8 cellular contexts compared by ENCODE assay signal in the genomic region with DNA sequence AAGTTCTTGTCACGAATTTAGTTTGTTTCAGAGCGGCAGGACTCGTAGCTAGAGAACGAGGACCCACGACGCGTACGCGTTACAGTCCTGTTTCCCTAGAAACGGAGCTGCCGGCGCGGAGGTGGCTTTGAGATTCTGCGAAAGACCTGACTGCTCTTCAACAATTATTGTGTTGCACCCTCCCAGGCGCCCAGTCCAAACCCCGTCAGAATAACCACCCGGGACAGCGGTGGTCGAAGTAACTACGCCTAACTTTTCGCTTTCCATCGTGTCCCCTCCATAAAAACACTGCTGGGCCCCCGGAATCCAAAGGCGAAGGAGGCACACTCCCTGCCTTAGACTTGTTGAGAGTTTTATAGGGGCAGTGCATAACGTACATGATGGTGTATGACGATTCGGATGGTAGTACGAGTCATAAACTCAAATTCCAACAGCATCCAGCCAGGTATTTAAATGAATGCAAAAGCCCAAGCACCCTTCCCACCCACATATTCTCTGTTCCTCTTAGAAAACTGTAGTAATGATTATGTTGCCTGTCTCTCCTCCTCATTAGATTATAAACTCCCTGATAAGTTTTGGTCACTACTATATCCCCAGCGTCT. TPM values are rescaled to one million over a fixed set of nuclear protein-coding genes. Genes with fewer than 3 reads are reported as not detected.
DNase-seq lines count a peak whose midpoint lies in the region; ATAC-seq and TF ChIP-seq lines count a peak whose summit lies in the region.

No MANE protein-coding gene starts in this region.

- peak overlapping the region; percentile 97 for H3K4me3 Mint-ChIP-seq in activated CD8-positive, alpha-beta memory T cell treated with anti-CD3 and anti-CD28 coated beads, Interleukin-2, amount 10 ng/mL, durations not matched to agents 7 days and 5 days
- H3K4me3 Mint-ChIP-seq in osteocyte (ENCODE audit: unreplicated experiment), result peak overlapping the region; percentile 95

- H3K4me3 ChIP-seq in SK-N-MC (peak overlapping the region; percentile 95), fibroblast of lung (replicated peaks in 1 of 4; ENCODE audit: control extremely low read depth in 1 of 4, insufficient read depth in 1 of 4, low read depth in 3 of 4, low read length in 4 of 4) (peak overlapping the region; percentile 65 to 97 (median 70))

- CTCF ChIA-PET in activated CD8-positive, alpha-beta memory T cell treated with anti-CD3 and anti-CD28 coated beads, Interleukin-2, amount 10 ng/mL, durations not matched to agents 7 days and 5 days (lab: Charles Lee), result interaction anchor here (0.6 to 3.6 kb wide), 21 partner anchors 9 to 887 kb away, joined by 3 to 37 read pairs (median 4); a partner anchor contains a TSS

- peaks cover 3% of the 10 kb centered on the region for H3K9me3 Mint-ChIP-seq in activated CD8-positive, alpha-beta memory T cell treated with anti-CD3 and anti-CD28 coated beads, Interleukin-2, amount 10 ng/mL, durations not matched to agents 7 days and 5 days (ENCODE audit: low read depth)
- no peaks in the 10 kb centered on the region for H3K9me3 Mint-ChIP-seq in osteocyte (ENCODE audit: unreplicated experiment)

- H3K27ac ChIP-seq in SK-N-MC (0 out of 2 replicates have a peak overlapping the region, but pooled peaks have one; percentile 68), fibroblast of lung (ENCODE audit: insufficient read depth, low read length) (peak overlapping the region; percentile 91)

- no peaks in the 10 kb centered on the region for H3K27me3 Mint-ChIP-seq in activated CD8-positive, alpha-beta memory T cell treated with anti-CD3 and anti-CD28 coated beads, Interleukin-2, amount 10 ng/mL, durations not matched to agents 7 days and 5 days
- peaks cover 10% of the 10 kb centered on the region for H3K27me3 Mint-ChIP-seq in osteocyte (ENCODE audit: unreplicated experiment)

- peak overlapping the region; percentile 99 for H3K27ac Mint-ChIP-seq in activated CD8-positive, alpha-beta memory T cell treated with anti-CD3 and anti-CD28 coated beads, Interleukin-2, amount 10 ng/mL, durations not matched to agents 7 days and 5 days
- peak overlapping the region; percentile 100 for H3K27ac Mint-ChIP-seq in osteocyte (ENCODE audit: unreplicated experiment)

- no peaks in the 10 kb centered on the region for H3K36me3 ChIP-seq in SK-N-MC (ENCODE audit: insufficient read depth, low read length)
- no peaks in the 10 kb centered on the region for H3K36me3 ChIP-seq in fibroblast of lung (ENCODE audit: control insufficient read depth, insufficient read depth, low read length)

- H4K20me1 ChIP-seq in fibroblast of lung (ENCODE audit: control insufficient read depth, extremely low read depth, insufficient read depth, low read length), result no peaks in the 10 kb centered on the region

- peaks cover 6% of the 10 kb centered on the region for H3K36me3 Mint-ChIP-seq in activated CD8-positive, alpha-beta memory T cell treated with anti-CD3 and anti-CD28 coated beads, Interleukin-2, amount 10 ng/mL, durations not matched to agents 7 days and 5 days
- H3K36me3 Mint-ChIP-seq in osteocyte (ENCODE audit: unreplicated experiment), result no peaks in the 10 kb centered on the region

- H3K27me3 ChIP-seq in fibroblast of lung (ENCODE audit: control insufficient read depth, insufficient read depth, low read length), result no peaks in the 10 kb centered on the region

- H3K4me2 ChIP-seq in fibroblast of lung (ENCODE audit: extremely low read depth, insufficient read depth, low read length), result peak overlapping the region; percentile 95

- H3K4me1 Mint-ChIP-seq in activated CD8-positive, alpha-beta memory T cell treated with anti-CD3 and anti-CD28 coated beads, Interleukin-2, amount 10 ng/mL, durations not matched to agents 7 days and 5 days, result peaks cover 24% of the 10 kb centered on the region
- H3K4me1 Mint-ChIP-seq in osteocyte (ENCODE audit: unreplicated experiment), result peaks cover 30% of the 10 kb centered on the region

- peak overlapping the region; percentile 96 for H2AFZ ChIP-seq in fibroblast of lung (ENCODE audit: low read length)

- H3K9me3 ChIP-seq in SK-N-MC (ENCODE audit: low read depth, low read length), result no peaks in the 10 kb centered on the region
- no peaks in the 10 kb centered on the region for H3K9me3 ChIP-seq in fibroblast of lung (ENCODE audit: control insufficient read depth, insufficient read depth, low read depth, low read length)

- TF ChIP-seq CTCF in fibroblast of lung (conservative IDR thresholded peaks at IDR 0.05 in 1 of 2, IDR thresholded peaks at IDR 0.05 in 1 of 2; ENCODE audit: low read depth in 1 of 2, low read length in 2 of 2) (no peak), osteocyte (IDR thresholded peaks at IDR 0.05) (no peak)

- peaks cover 31% of the 10 kb centered on the region for H3K79me2 ChIP-seq in fibroblast of lung (ENCODE audit: control insufficient read depth, insufficient read depth, low read length)

- H3K4me1 ChIP-seq in fibroblast of lung (ENCODE audit: control insufficient read depth, extremely low read depth, insufficient read depth, low read length), result no peaks in the 10 kb centered on the region

- DNase-seq in activated CD8-positive, alpha-beta memory T cell treated with anti-CD3 and anti-CD28 coated beads, Interleukin-2, amount 10 ng/mL, durations not matched to agents 7 days and 5 days, result no peak
- no peak for DNase-seq in activated CD8-positive, alpha-beta memory T cell treated with anti-CD3 and anti-CD28 coated beads for 24 hours
- DNase-seq in SK-N-MC (ENCODE audit: low read depth, low spot score) (peak; percentile 66), fibroblast of lung (ENCODE audit: low read depth in 2 of 2) (peak in 1 of 2 donors; percentile 55), osteocyte (ENCODE audit: extremely low spot score, unreplicated experiment) (no peak), NCI-H2107 (lab: John Stamatoyannopoulos, UW) (no peak), NCI-H226 (no peak)

- ATAC-seq in activated CD8-positive, alpha-beta memory T cell treated with anti-CD3 and anti-CD28 coated beads, Interleukin-2, amount 10 ng/mL, durations not matched to agents 7 days and 5 days, result no peak
- peak; percentile 1 for ATAC-seq in HG02970 (IDR thresholded peaks at IDR 0.05; ENCODE audit: low FRiP score, unreplicated experiment)

- peak overlapping the region; percentile 92 for H3K9ac ChIP-seq in SK-N-MC (ENCODE audit: insufficient read length)
- peak overlapping the region; percentile 96 for H3K9ac ChIP-seq in fibroblast of lung (ENCODE audit: insufficient read depth, low read length)

RNA-seq across cellular contexts. Expression of a gene that starts 0.7 kb away (rescaled TPM):
- total RNA-seq in activated CD8-positive, alpha-beta memory T cell treated with anti-CD3 and anti-CD28 coated beads, Interleukin-2, amount 10 ng/mL, durations not matched to agents 7 days and 5 days, result 10 to 100 TPM; 14.1 to 15.8 TPM
- 38.0 and 43.3 TPM in 2 replicates for total RNA-seq in fibroblast of lung
- 30.5 and 44.2 TPM in 2 replicates for polyA plus RNA-seq in fibroblast of lung
- polyA plus RNA-seq in fibroblast of lung (2012), result 16.4 and 23.8 TPM in 2 replicates
- 12.5 and 14.6 TPM in 2 replicates for polyA minus RNA-seq in fibroblast of lung (ENCODE audit: low replicate concordance)
- total RNA-seq in osteocyte, result 40.4 and 43.0 TPM in 2 replicates
